16 cellular contexts compared by ENCODE assay signal in genomic region chr12:46110220-46110700, GRCh38.
A peak's percentile ranks its signal among the peaks of the same experiment; 100 is the strongest.
DNase-seq lines count a peak whose midpoint lies in the region; ATAC-seq, FAIRE-seq and TF ChIP-seq lines count a peak whose summit lies in the region.
"Had no signal": no experiment of that assay in that cellular context is flagged by ENCODE, and none has a peak within 500 bp of the region (broad histone marks: within the 10 kb centered on the region; RNA-seq: fewer than 3 reads in every experiment).

No MANE protein-coding gene starts in this region.

- CTCF ChIA-PET in activated B cell treated with CpG ODN at 0.5 μM for 24 hours (lab: Charles Lee), result interaction anchor here (0.9 to 3.2 kb wide), 5 partner anchors 15 to 960 kb away, joined by 3 to 22 read pairs (median 3); no protein-coding TSS in a partner anchor

- peak overlapping the region; percentile 85 for H3K27ac Mint-ChIP-seq in activated B cell treated with CpG ODN at 0.5 μM for 24 hours
- H3K27ac Mint-ChIP-seq: GM23338 had no signal

- FAIRE-seq in GM18507 (lab: Jason Lieb, UNC), result peak; percentile 9

- peaks cover 49% of the 10 kb centered on the region for H3K4me1 Mint-ChIP-seq in activated B cell treated with CpG ODN at 0.5 μM for 24 hours

- peaks cover 2% of the 10 kb centered on the region for H3K9me3 Mint-ChIP-seq in activated B cell treated with CpG ODN at 0.5 μM for 24 hours

- intact Hi-C loops in activated B cell treated with CpG ODN at 0.5 μM for 24 hours (cut with micrococcal nuclease), result no loop called here

- ATAC-seq in activated B cell treated with CpG ODN at 0.5 μM for 24 hours (ENCODE audit: low read depth), result no peak
- peak; percentile 85 for ATAC-seq in left lobe of liver
- no peak for ATAC-seq in HG03432 (IDR thresholded peaks at IDR 0.05; ENCODE audit: unreplicated experiment)
- ATAC-seq: GM23338, PC-3 had no signal

- POLR2A ChIA-PET in activated B cell treated with CpG ODN at 0.5 μM for 24 hours (lab: Charles Lee), result interaction anchor here (1.1 kb wide), 1 partner anchor 15 kb away, joined by 5 read pairs; no protein-coding TSS in a partner anchor

- DNase-seq in Ammon's horn (ENCODE audit: low spot score), result peak; percentile 6
- no peak for DNase-seq in GM18507 (ENCODE audit: extremely low spot score, insufficient read length, low read depth)
- DNase-seq in activated B cell treated with CpG ODN at 0.5 μM for 24 hours, result peak; percentile 17
- peak; percentile 78 for DNase-seq in left lobe of liver (ENCODE audit: low spot score)
- DNase-seq in NOMO-1 treated with dmso at 0.1 percent for 144 hours (lab: John Stamatoyannopoulos, UW; ENCODE audit: unreplicated experiment), result no peak
- no peak for DNase-seq in activated gamma-delta T cell treated with Interleukin-2 at 50 U/mL for 16 hours
- no peak for DNase-seq in A172 (ENCODE audit: low spot score)
- DNase-seq: activated naive CD4-positive, alpha-beta T cell; NCI-H1048; NCI-H446 treated with DMSO at 0.1 percent for 48 hours; PC-3; stimulated activated CD4-positive, alpha-beta T cell treated with anti-CD3 and anti-CD28 coated beads, Interleukin-2, amount 100 ng/mL, for 48 hours; stimulated activated CD8-positive, alpha-beta memory T cell treated with anti-CD3 and anti-CD28 coated beads, Interleukin-4, amount 100 ng/mL, for 48 hours; trophoblast cell had no signal

- H3K36me3 Mint-ChIP-seq in activated B cell treated with CpG ODN at 0.5 μM for 24 hours (ENCODE audit: low read depth), result no peaks in the 10 kb centered on the region

- H3K4me3 Mint-ChIP-seq in activated B cell treated with CpG ODN at 0.5 μM for 24 hours, result no peak overlapping the region
- H3K4me3 Mint-ChIP-seq: GM23338 had no signal

- H3K27me3 Mint-ChIP-seq in activated B cell treated with CpG ODN at 0.5 μM for 24 hours, result peaks cover 2% of the 10 kb centered on the region

- no peak for TF ChIP-seq CTCF in activated B cell treated with CpG ODN at 0.5 μM for 24 hours (IDR thresholded peaks at IDR 0.05)

Comparison
In these comparisons a context has a peak if more than half of its experiments do, and no peak if none do; other contexts are left out.
1. DNase-seq: peak in Ammon's horn (single experiment), activated B cell treated with CpG ODN at 0.5 μM for 24 hours (single experiment) and left lobe of liver (single experiment); none in GM18507 (single experiment), NOMO-1 treated with dmso at 0.1 percent for 144 hours (single experiment), activated gamma-delta T cell treated with Interleukin-2 at 50 U/mL for 16 hours (single experiment) and A172 (single experiment).